ENCODE assay signal across 17 cellular contexts in genomic region chr1:18253093-18253492, GRCh38.
"Had no signal": no experiment of that assay in that cellular context is flagged by ENCODE, and none has a peak within 500 bp of the region (broad histone marks: within the 10 kb centered on the region; RNA-seq: fewer than 3 reads in every experiment).

No MANE protein-coding gene starts in this region.

- DNase-seq: activated CD4-positive, alpha-beta T cell treated with anti-CD3 and anti-CD28 coated beads, Interleukin-2, amount 10 ng/mL, durations not matched to agents 7 days and 5 days; activated CD8-positive, alpha-beta T cell treated with anti-CD3 and anti-CD28 coated beads, Interleukin-2, amount 10 ng/mL, durations not matched to agents 7 days and 5 days; activated naive CD4-positive, alpha-beta T cell treated with anti-CD3 and anti-CD28 coated beads for 36 hours; activated T-cell treated with anti-CD3 and anti-CD28 coated beads, Interleukin-2, amount 50 U/mL, for 24 hours; body of pancreas; caudate nucleus; endodermal cell; foreskin fibroblast; left cardiac atrium; mesendoderm; naive thymus-derived CD4-positive, alpha-beta T cell; stimulated activated naive B cell treated with anti-CD40 and anti-IgM and Interleukin-4, amounts not matched to agents 10 μg/mL and 1 μg/mL and 100 μg/mL, for 72 hours; upper lobe of left lung had no signal

- H3K27ac ChIP-seq: body of pancreas, epithelial cell of prostate, hepatocyte, neural progenitor cell, thoracic aorta, upper lobe of left lung had no signal

- H3K4me3 ChIP-seq: body of pancreas, hepatocyte, neural progenitor cell, thoracic aorta, upper lobe of left lung had no signal

- H3K9me3 ChIP-seq: body of pancreas had no signal

- H3K9ac ChIP-seq: neural progenitor cell had no signal

- H3K4me1 ChIP-seq: body of pancreas, upper lobe of left lung had no signal

- H3K27me3 ChIP-seq: body of pancreas, neural progenitor cell, upper lobe of left lung had no signal

- H3K36me3 ChIP-seq: neural progenitor cell, thoracic aorta, upper lobe of left lung had no signal
